In the genomic region with DNA sequence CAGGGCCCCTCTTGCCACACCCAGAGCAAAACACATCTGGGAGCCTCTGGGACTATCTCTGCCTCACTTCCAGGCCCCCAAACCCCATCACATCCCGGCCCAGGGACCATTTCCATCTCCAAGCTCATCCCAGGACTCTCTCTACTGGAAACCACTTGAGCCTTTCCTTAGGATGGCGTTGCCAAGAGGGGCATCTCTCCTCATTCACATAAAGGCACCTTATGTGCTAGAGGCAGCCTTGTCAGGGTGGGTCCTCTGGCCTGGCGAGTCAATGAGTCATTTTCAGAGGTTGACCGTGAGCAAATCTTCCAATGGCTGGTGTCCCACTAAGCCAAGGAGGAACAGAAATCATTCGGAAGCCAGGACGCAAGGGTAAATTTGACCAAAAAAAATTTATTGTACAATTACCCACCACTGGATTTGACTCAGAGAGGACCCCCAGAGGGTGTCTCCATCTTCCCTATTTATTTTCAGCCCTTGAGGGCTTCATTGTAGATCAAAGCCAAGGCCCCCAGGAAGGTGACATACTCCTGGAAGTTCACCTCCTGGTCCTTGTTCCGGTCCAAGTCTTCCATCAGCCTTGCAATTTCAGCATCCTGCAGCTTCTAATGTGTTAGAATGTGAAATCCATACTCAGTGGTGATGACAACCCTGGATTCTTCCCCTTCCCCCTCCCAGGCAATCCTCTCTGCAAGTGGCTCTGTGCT, we compare ENCODE assay signal across 9 cellular contexts. TPM values are rescaled to one million over a fixed set of nuclear protein-coding genes. Genes with fewer than 3 reads are reported as not detected.
DNase-seq lines count a peak whose midpoint lies in the region; ATAC-seq and TF ChIP-seq lines count a peak whose summit lies in the region.
"Had no signal": no experiment of that assay in that cellular context is flagged by ENCODE, and none has a peak within 500 bp of the region (broad histone marks: within the 10 kb centered on the region; RNA-seq: fewer than 3 reads in every experiment).

No MANE protein-coding gene starts in this region.

- H4K20me1 ChIP-seq in PC-3 (ENCODE audit: low read length), result 0 out of 2 replicates have a peak, but pooled peaks cover 3% of the 10 kb centered on the region

- H3K27ac ChIP-seq in PC-3 (ENCODE audit: low read length), result peak overlapping the region; percentile 94
- H3K27ac ChIP-seq in effector memory CD4-positive, alpha-beta T cell (ENCODE audit: insufficient read depth, low read length, poor library complexity, severe bottlenecking), result peak overlapping the region; percentile 97

- no peak overlapping the region for H2AFZ ChIP-seq in PC-3 (ENCODE audit: low read length)

- no peaks in the 10 kb centered on the region for H3K9me3 Mint-ChIP-seq in natural killer cell treated with Interleukin-12 subunit alpha and Interleukin-12 subunit beta and Interleukin-15 and Interleukin-18, amount 100 ng/mL, for 72 hours
- H3K9me3 Mint-ChIP-seq: mesothelial cell of epicardium had no signal

- DNase-seq in AG10803 (ENCODE audit: low read depth) (peak; percentile 46), PC-3 (peak; percentile 81), COLO829 (ENCODE audit: low spot score) (no peak), NCI-H2081 treated with DMSO at 0.1 percent for 48 hours (lab: John Stamatoyannopoulos, UW) (no peak)
- DNase-seq in effector memory CD4-positive, alpha-beta T cell, result no peak
- DNase-seq in natural killer cell treated with Interleukin-12 subunit alpha and Interleukin-12 subunit beta and Interleukin-15 and Interleukin-18, amount 100 ng/mL, for 72 hours (ENCODE audit: low spot score), result no peak

- H3K9me2 ChIP-seq in PC-3 (replicated peaks; ENCODE audit: low read length), result no peaks in the 10 kb centered on the region

- H3K4me3 ChIP-seq in AG10803 (ENCODE audit: low read length) (peak overlapping the region; percentile 100), PC-3 (ENCODE audit: low read length) (peak overlapping the region; percentile 73)
- H3K4me3 ChIP-seq in effector memory CD4-positive, alpha-beta T cell (ENCODE audit: insufficient read depth, low read depth, low read length, poor library complexity, severe bottlenecking), result peak overlapping the region; percentile 91

- intact Hi-C loops in PC-3 (cut with micrococcal nuclease), result no loop called here

- H3K4me2 ChIP-seq in PC-3 (ENCODE audit: low read length), result peak overlapping the region; percentile 84

- peaks cover 10% of the 10 kb centered on the region for H3F3A ChIP-seq in PC-3 (ENCODE audit: low read length, unreplicated experiment)

- H3K4me1 ChIP-seq in PC-3 (ENCODE audit: insufficient read depth, low read length), result peaks cover 57% of the 10 kb centered on the region
- H3K4me1 ChIP-seq in effector memory CD4-positive, alpha-beta T cell (ENCODE audit: control insufficient read depth, insufficient read depth, low read length, poor library complexity, severe bottlenecking), result peaks cover 53% of the 10 kb centered on the region

- no peaks in the 10 kb centered on the region for H3K27me3 Mint-ChIP-seq in natural killer cell treated with Interleukin-12 subunit alpha and Interleukin-12 subunit beta and Interleukin-15 and Interleukin-18, amount 100 ng/mL, for 72 hours

- H3K36me3 Mint-ChIP-seq in natural killer cell treated with Interleukin-12 subunit alpha and Interleukin-12 subunit beta and Interleukin-15 and Interleukin-18, amount 100 ng/mL, for 72 hours, result no peaks in the 10 kb centered on the region
- H3K36me3 Mint-ChIP-seq: mesothelial cell of epicardium had no signal

- peak overlapping the region; percentile 95 for H3K9ac ChIP-seq in PC-3 (ENCODE audit: low read length)

- CTCF ChIA-PET in PC-3 (lab: Charles Lee), result interaction anchor here (0.6 to 2.5 kb wide), 5 partner anchors 10 to 32 kb away, joined by 3 to 25 read pairs (median 6); a partner anchor contains a TSS

- no peaks in the 10 kb centered on the region for H3K9me3 ChIP-seq in PC-3 (ENCODE audit: low read length)
- no peaks in the 10 kb centered on the region for H3K9me3 ChIP-seq in effector memory CD4-positive, alpha-beta T cell (ENCODE audit: control insufficient read depth, low read length)

- ATAC-seq in PC-3 (peak; percentile 2), GM18907 (IDR thresholded peaks at IDR 0.05; ENCODE audit: unreplicated experiment) (no peak), GM19463 (IDR thresholded peaks at IDR 0.05; ENCODE audit: unreplicated experiment) (no peak)
- ATAC-seq in natural killer cell treated with Interleukin-12 subunit alpha and Interleukin-12 subunit beta and Interleukin-15 and Interleukin-18, amount 100 ng/mL, for 72 hours, result no peak

- H3K27me3 ChIP-seq in PC-3 (ENCODE audit: low read length), result no peaks in the 10 kb centered on the region
- no peaks in the 10 kb centered on the region for H3K27me3 ChIP-seq in effector memory CD4-positive, alpha-beta T cell (replicated peaks; ENCODE audit: control insufficient read depth, insufficient read depth, low read length, poor library complexity, severe bottlenecking)

- H3K4me3 Mint-ChIP-seq in natural killer cell treated with Interleukin-12 subunit alpha and Interleukin-12 subunit beta and Interleukin-15 and Interleukin-18, amount 100 ng/mL, for 72 hours, result peak overlapping the region; percentile 93
- H3K4me3 Mint-ChIP-seq: mesothelial cell of epicardium had no signal

- peaks cover 23% of the 10 kb centered on the region for H3K79me2 ChIP-seq in PC-3 (ENCODE audit: low read length)

- H3K36me3 ChIP-seq in PC-3 (ENCODE audit: low read depth, low read length), result peaks cover 12% of the 10 kb centered on the region
- peaks cover 5% of the 10 kb centered on the region for H3K36me3 ChIP-seq in effector memory CD4-positive, alpha-beta T cell (ENCODE audit: control insufficient read depth, insufficient read depth, low read length)

- POLR2A ChIA-PET in PC-3 (lab: Charles Lee; ENCODE audit: unreplicated experiment), result interaction anchor here (1.0 to 4.6 kb wide), 6 partner anchors 30 to 100 kb away, joined by 3 to 47 read pairs (median 7); a partner anchor contains a TSS

- H3K27ac Mint-ChIP-seq in natural killer cell treated with Interleukin-12 subunit alpha and Interleukin-12 subunit beta and Interleukin-15 and Interleukin-18, amount 100 ng/mL, for 72 hours, result peak overlapping the region; percentile 93 to 95
- H3K27ac Mint-ChIP-seq: mesothelial cell of epicardium had no signal

- TF ChIP-seq CTCF in AG10803 (conservative IDR thresholded peaks at IDR 0.05; ENCODE audit: low read length) (no peak), PC-3 (conservative IDR thresholded peaks at IDR 0.05; ENCODE audit: low read depth, low read length) (no peak)

- BruUV-seq in PC-3 (replicated peaks; lab: Mats Ljungman, UMichigan), result TSS peak; percentile 71

- H3K4me1 Mint-ChIP-seq in natural killer cell treated with Interleukin-12 subunit alpha and Interleukin-12 subunit beta and Interleukin-15 and Interleukin-18, amount 100 ng/mL, for 72 hours (ENCODE audit: low read depth in 2 of 2), result peaks cover 51 to 59% of the 10 kb centered on the region in 2 donors

RNA-seq across cellular contexts. Expression of a gene that starts 1.4 kb away (rescaled TPM):
- total RNA-seq in PC-3 (2014; rRNA removed), result 1,818 and 2,572 TPM in 2 replicates
- total RNA-seq in natural killer cell treated with Interleukin-12 subunit alpha and Interleukin-12 subunit beta and Interleukin-15 and Interleukin-18, amount 100 ng/mL, for 72 hours, result 100 to 1,000 TPM in 1 of 2 donors, 10 to 100 TPM in 1; 90.9 to 106 TPM

RNA-seq across cellular contexts. Expression of a gene that starts 6.4 kb away (rescaled TPM):
- 2.5 and 6.3 TPM in 2 replicates for total RNA-seq in PC-3 (2014; rRNA removed)
- not detected for total RNA-seq in natural killer cell treated with Interleukin-12 subunit alpha and Interleukin-12 subunit beta and Interleukin-15 and Interleukin-18, amount 100 ng/mL, for 72 hours
- total RNA-seq: mesothelial cell of epicardium had no signal

RNA-seq across cellular contexts. Expression of a gene that starts 11.2 kb away (rescaled TPM):
- total RNA-seq in PC-3 (2014; rRNA removed), result 32.2 and 55.8 TPM in 2 replicates
- 100 to 1,000 TPM in 1 of 2 donors, 10 to 100 TPM in 1; 85.4 to 124 TPM for total RNA-seq in natural killer cell treated with Interleukin-12 subunit alpha and Interleukin-12 subunit beta and Interleukin-15 and Interleukin-18, amount 100 ng/mL, for 72 hours

RNA-seq across cellular contexts. Expression of a gene that starts 14.7 kb away (rescaled TPM):
- 4.6 and 7.9 TPM in 2 replicates for total RNA-seq in PC-3 (2014; rRNA removed)
- total RNA-seq in natural killer cell treated with Interleukin-12 subunit alpha and Interleukin-12 subunit beta and Interleukin-15 and Interleukin-18, amount 100 ng/mL, for 72 hours, result not detected
- total RNA-seq: mesothelial cell of epicardium had no signal

RNA-seq across cellular contexts. Expression of a gene that starts 31.3 kb away (rescaled TPM):
- total RNA-seq in PC-3 (2014; rRNA removed), result 358 and 373 TPM in 2 replicates
- total RNA-seq in natural killer cell treated with Interleukin-12 subunit alpha and Interleukin-12 subunit beta and Interleukin-15 and Interleukin-18, amount 100 ng/mL, for 72 hours, result under 1 TPM in 1 of 2 donors, not detected in 1; 0.48 TPM

Comparison
In these comparisons a context has a peak if more than half of its experiments do, and no peak if none do; other contexts are left out.
1. DNase-seq: peak in AG10803 (single experiment) and PC-3 (single experiment); none in effector memory CD4-positive, alpha-beta T cell (0 of 3), natural killer cell treated with Interleukin-12 subunit alpha and Interleukin-12 subunit beta and Interleukin-15 and Interleukin-18, amount 100 ng/mL, for 72 hours (single experiment), COLO829 (single experiment) and NCI-H2081 treated with DMSO at 0.1 percent for 48 hours (single experiment).
2. RNA of a gene that starts 1.4 kb away (total RNA-seq): 1,818 to 2,572 TPM in PC-3; 90.9 to 106 TPM in natural killer cell treated with Interleukin-12 subunit alpha and Interleukin-12 subunit beta and Interleukin-15 and Interleukin-18, amount 100 ng/mL, for 72 hours; every median in the first group is over 10 times any median in the second.
3. Peak in every context shown above with its lines, with median percentiles within 50 percentile points of each other: H3K4me3 ChIP-seq.